1 cellular context compared by ENCODE assay signal in genomic region chr2:146633159-146633558, GRCh38.
TF ChIP-seq lines count a peak whose summit lies in the region.

No MANE protein-coding gene starts in this region.

TF ChIP-seq in A549, 52 proteins besides CTCF, POLR2A, EP300 and RAD21 (continued from another document):
- no peak for TF ChIP-seq MAX (IDR thresholded peaks at IDR 0.05)
